Comparison of ENCODE assay signal across 26 cellular contexts in the genomic region with DNA sequence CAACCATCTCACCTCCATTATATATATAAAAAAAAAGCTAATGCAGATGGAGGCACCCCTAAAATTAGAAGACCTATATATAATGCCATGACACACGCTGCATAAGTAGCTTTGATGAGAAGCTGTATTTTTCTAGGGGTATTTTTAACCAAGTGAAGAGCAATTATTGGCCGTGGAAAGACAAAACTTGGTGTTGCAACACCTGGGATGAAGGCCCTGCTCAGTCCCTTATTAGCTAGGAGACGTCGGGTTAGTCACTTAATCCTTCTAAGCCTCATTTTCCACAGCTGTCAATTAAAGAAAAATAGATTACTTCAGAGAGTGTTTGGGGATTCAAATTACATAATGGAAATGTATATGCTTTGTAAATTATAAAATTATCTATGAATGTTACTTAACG.
"Had no signal": no experiment of that assay in that cellular context is flagged by ENCODE, and none has a peak within 500 bp of the region (broad histone marks: within the 10 kb centered on the region; RNA-seq: fewer than 3 reads in every experiment).

No MANE protein-coding gene starts in this region.

- H3K27ac ChIP-seq: foreskin keratinocyte, heart right ventricle, left lung, neural progenitor cell, prostate gland, thyroid gland, vagina had no signal

- H3K4me1 ChIP-seq: prostate gland, thyroid gland, vagina had no signal

- H3K4me3 ChIP-seq: heart right ventricle, left lung, neural progenitor cell, prostate gland, smooth muscle cell, stomach, thyroid gland, vagina had no signal

- H3K9me3 ChIP-seq: left lung, prostate gland, thyroid gland, vagina had no signal

- H3K36me3 ChIP-seq: heart right ventricle, left lung, neural progenitor cell, prostate gland, stomach, thyroid gland, vagina had no signal

- FAIRE-seq: endometrium, islet of Langerhans had no signal

- ATAC-seq: effector memory CD8-positive, alpha-beta T cell; foreskin keratinocyte; heart right ventricle; left cardiac atrium; left lung; naive thymus-derived CD4-positive, alpha-beta T cell; right cardiac atrium; stimulated activated effector memory CD8-positive, alpha-beta T cell treated with anti-CD3 and anti-CD28 coated beads, Interleukin-12 subunit alpha, Interleukin-12 subunit beta, amount 100 ng/mL, for 72 hours had no signal

- DNase-seq: cortex of kidney; effector memory CD8-positive, alpha-beta T cell; foreskin keratinocyte; glutamatergic neuron; heart right ventricle; hippocampal formation; left cardiac atrium; left lung; mesenchymal stem cell; midbrain; naive thymus-derived CD4-positive, alpha-beta T cell; right cardiac atrium; stimulated activated CD4-positive, alpha-beta T cell treated with anti-CD3 and anti-CD28 coated beads, Interleukin-12 subunit alpha, Interleukin-12 subunit beta, amount 100 ng/mL, for 4 hours; stimulated activated CD4-positive, alpha-beta T cell treated with anti-CD3 and anti-CD28 coated beads, Interleukin-2, amount 100 ng/mL, for 24 hours; stimulated activated CD4-positive, alpha-beta T cell treated with anti-CD3 and anti-CD28 coated beads, Interleukin-4, amount 100 ng/mL, for 24 hours; stimulated activated naive CD4-positive, alpha-beta T cell treated with Interleukin-2 at 50 U/mL for 16 hours; stomach; thyroid gland; trophoblast cell had no signal

- H3K27me3 ChIP-seq: foreskin keratinocyte, heart right ventricle, left lung, neural progenitor cell, stomach, thyroid gland, vagina had no signal
